24 cellular contexts compared by ENCODE assay signal in the genomic region with DNA sequence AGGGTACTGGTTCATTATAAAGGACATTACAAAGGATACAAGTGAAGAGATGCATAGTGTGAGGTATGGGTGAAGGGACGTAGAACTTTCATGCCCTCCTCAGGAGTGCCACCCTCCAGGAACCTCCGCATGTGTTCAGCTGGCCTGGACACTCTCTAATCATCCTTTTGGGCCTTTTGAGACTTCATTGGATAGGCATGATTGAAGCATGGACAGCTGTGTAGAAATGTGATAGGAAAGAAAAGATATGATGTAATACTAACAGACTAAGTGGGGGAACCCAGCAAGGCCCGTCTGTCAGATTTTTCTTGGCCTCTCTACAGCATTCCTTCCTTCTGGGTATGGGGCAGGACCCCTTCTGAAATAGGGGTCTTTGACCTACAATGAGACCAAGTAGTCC.
"Had no signal": no experiment of that assay in that cellular context is flagged by ENCODE, and none has a peak within 500 bp of the region (broad histone marks: within the 10 kb centered on the region; RNA-seq: fewer than 3 reads in every experiment).

No MANE protein-coding gene starts in this region.

- H3K36me3 ChIP-seq: pancreas, thyroid gland had no signal

- ATAC-seq: esophagus mucosa; left lobe of liver; pancreas; sciatic nerve; stimulated activated effector memory CD8-positive, alpha-beta T cell treated with anti-CD3 and anti-CD28 coated beads, Interleukin-12 subunit alpha, Interleukin-12 subunit beta, amount 100 ng/mL, for 72 hours had no signal

- H3K27ac ChIP-seq: dorsolateral prefrontal cortex, epithelial cell of prostate, gastrocnemius medialis, pancreas, right atrium auricular region, stomach, thyroid gland, vagina had no signal

- H3K27me3 ChIP-seq: dorsolateral prefrontal cortex, gastrocnemius medialis, pancreas, right atrium auricular region, stomach, thyroid gland, vagina had no signal

- H3K4me1 ChIP-seq: pancreas had no signal

- H3K27me3 Mint-ChIP-seq: memory B cell, naive B cell, progenitor cell of endocrine pancreas had no signal

- H3K4me1 Mint-ChIP-seq: nephron progenitor cell had no signal

- H3K4me3 ChIP-seq: dorsolateral prefrontal cortex, gastrocnemius medialis, lung, pancreas, right atrium auricular region, stomach, thyroid gland, vagina had no signal

- DNase-seq: dorsolateral prefrontal cortex; effector CD4-positive, alpha-beta T cell; foreskin fibroblast; gastrocnemius medialis; head of caudate nucleus; naive B cell; nephron progenitor cell; pancreas; stimulated activated CD4-positive, alpha-beta T cell treated with anti-CD3 and anti-CD28 coated beads, Interleukin-2, amount 100 ng/mL, for 24 hours; stimulated activated CD4-positive, alpha-beta T cell treated with anti-CD3 and anti-CD28 coated beads, Interleukin-4, amount 100 ng/mL, for 24 hours; stimulated activated naive CD4-positive, alpha-beta T cell treated with Interleukin-2 at 50 U/mL for 16 hours; stomach; thyroid gland; trophoblast cell had no signal

- H3K9me3 ChIP-seq: gastrocnemius medialis, pancreas, right atrium auricular region, stomach, thyroid gland, vagina had no signal

- H3K4me3 Mint-ChIP-seq: memory B cell; naive B cell; nephron progenitor cell; stimulated activated effector memory CD8-positive, alpha-beta T cell treated with anti-CD3 and anti-CD28 coated beads, Interleukin-12 subunit alpha, Interleukin-12 subunit beta, amount 100 ng/mL, for 72 hours had no signal

- H3K27ac Mint-ChIP-seq: memory B cell; naive B cell; nephron progenitor cell; progenitor cell of endocrine pancreas; stimulated activated effector memory CD8-positive, alpha-beta T cell treated with anti-CD3 and anti-CD28 coated beads, Interleukin-12 subunit alpha, Interleukin-12 subunit beta, amount 100 ng/mL, for 72 hours had no signal
